In genomic region chr12:111367661-111368221, GRCh38 we compare ENCODE assay signal across 8 cellular contexts. TPM values are rescaled to one million over a fixed set of nuclear protein-coding genes. Genes with fewer than 3 reads are reported as not detected.
DNase-seq lines count a peak whose midpoint lies in the region; ATAC-seq and TF ChIP-seq lines count a peak whose summit lies in the region.

No MANE protein-coding gene starts in this region.

- H3K4me3 Mint-ChIP-seq in T-helper 2 cell treated with Interferon-gamma antibody and Interleukin-4, amounts not matched to agents 5 μg/mL and 100 μg/mL, for 36 hours: peak overlapping the region; percentile 62

- no peak for TF ChIP-seq CTCF in thoracic aorta (IDR thresholded peaks at IDR 0.05)

- peaks cover 3% of the 10 kb centered on the region for H3K27me3 Mint-ChIP-seq in T-helper 2 cell treated with Interferon-gamma antibody and Interleukin-4, amounts not matched to agents 5 μg/mL and 100 μg/mL, for 36 hours (ENCODE audit: low read depth)

- no peaks in the 10 kb centered on the region for H3K9me3 Mint-ChIP-seq in T-helper 2 cell treated with Interferon-gamma antibody and Interleukin-4, amounts not matched to agents 5 μg/mL and 100 μg/mL, for 36 hours

- ATAC-seq in left lobe of liver: peak; percentile 54
- no peak for ATAC-seq in thoracic aorta (ENCODE audit: insufficient number of reproducible peaks, low FRiP score, low read depth)
- ATAC-seq in GM21526 (IDR thresholded peaks at IDR 0.05; ENCODE audit: low FRiP score, unreplicated experiment): no peak

- H3K36me3 ChIP-seq in thoracic aorta: peaks cover 10% of the 10 kb centered on the region

- no peaks in the 10 kb centered on the region for H3K36me3 Mint-ChIP-seq in T-helper 2 cell treated with Interferon-gamma antibody and Interleukin-4, amounts not matched to agents 5 μg/mL and 100 μg/mL, for 36 hours (ENCODE audit: low read depth)

- H3K4me1 ChIP-seq in thoracic aorta (ENCODE audit: control insufficient read depth in 1 of 2, low read depth in 2 of 2): peaks cover 11 to 32% of the 10 kb centered on the region in 2 donors

- H3K9me3 ChIP-seq in thoracic aorta: no peaks in the 10 kb centered on the region

- no peak for DNase-seq in T-helper 2 cell treated with Interferon-gamma antibody and Interleukin-4, amounts not matched to agents 5 μg/mL and 100 μg/mL, for 36 hours (ENCODE audit: low spot score)
- DNase-seq in T-helper 2 cell: no peak
- peak; percentile 25 for DNase-seq in astrocyte of the hippocampus (ENCODE audit: low read depth, low spot score)
- DNase-seq in left lobe of liver (ENCODE audit: low spot score): peak; percentile 80
- DNase-seq in thoracic aorta (ENCODE audit: low spot score): no peak
- DNase-seq in SHP77 treated with DMSO at 0.1 percent for 48 hours (lab: John Stamatoyannopoulos, UW): no peak
- no peak for DNase-seq in stimulated activated CD4-positive, alpha-beta T cell treated with anti-CD3 and anti-CD28 coated beads, Interleukin-4, amount 100 ng/mL, for 4 hours

- H3K4me3 ChIP-seq in thoracic aorta: peak overlapping the region; percentile 96

- no peak overlapping the region for H3K27ac ChIP-seq in thoracic aorta

- peaks cover 6% of the 10 kb centered on the region for H3K4me1 Mint-ChIP-seq in T-helper 2 cell treated with Interferon-gamma antibody and Interleukin-4, amounts not matched to agents 5 μg/mL and 100 μg/mL, for 36 hours (ENCODE audit: low read depth)

- no peaks in the 10 kb centered on the region for H3K27me3 ChIP-seq in thoracic aorta (replicated peaks; ENCODE audit: insufficient read depth)

- no peak overlapping the region for H3K27ac Mint-ChIP-seq in T-helper 2 cell treated with Interferon-gamma antibody and Interleukin-4, amounts not matched to agents 5 μg/mL and 100 μg/mL, for 36 hours

RNA-seq across cellular contexts. Expression of gene PHETA1, which starts 1.2 kb away (rescaled TPM):
- total RNA-seq in left lobe of liver (9.4 TPM), thoracic aorta (10 to 100 TPM; 12.6 to 14.7 TPM)

RNA-seq across cellular contexts. Expression of gene SH2B3, which starts 38.0 kb away (rescaled TPM):
- total RNA-seq in left lobe of liver (11.7 TPM), thoracic aorta (100 to 1,000 TPM in 1 of 2 donors, 10 to 100 TPM in 1; 48.6 to 117 TPM)

Comparison
In these comparisons a context has a peak if more than half of its experiments do, and no peak if none do; other contexts are left out.
1. DNase-seq: peak in astrocyte of the hippocampus (single experiment) and left lobe of liver (single experiment); none in T-helper 2 cell treated with Interferon-gamma antibody and Interleukin-4, amounts not matched to agents 5 μg/mL and 100 μg/mL, for 36 hours (single experiment), T-helper 2 cell (0 of 5), thoracic aorta (single experiment), SHP77 treated with DMSO at 0.1 percent for 48 hours (single experiment) and stimulated activated CD4-positive, alpha-beta T cell treated with anti-CD3 and anti-CD28 coated beads, Interleukin-4, amount 100 ng/mL, for 4 hours (0 of 2).